In genomic region chr7:28408105-28408973, GRCh38 we compare ENCODE assay signal across 8 cellular contexts. TPM values are rescaled to one million over a fixed set of nuclear protein-coding genes. Genes with fewer than 3 reads are reported as not detected.
A peak's percentile ranks its signal among the peaks of the same experiment; 100 is the strongest.
DNase-seq lines count a peak whose midpoint lies in the region; ATAC-seq, FAIRE-seq and TF ChIP-seq lines count a peak whose summit lies in the region.

No MANE protein-coding gene starts in this region.

- H3K27ac Mint-ChIP-seq in HFFc6, result peak overlapping the region; percentile 71
- H3K27ac Mint-ChIP-seq in stimulated activated effector memory CD8-positive, alpha-beta T cell treated with anti-CD3 and anti-CD28 coated beads, Interleukin-12 subunit alpha, Interleukin-12 subunit beta, amount 100 ng/mL, for 72 hours, result no peak overlapping the region

- H3K4me3 Mint-ChIP-seq in HFFc6, result peak overlapping the region; percentile 42
- peak overlapping the region; percentile 78 for H3K4me3 Mint-ChIP-seq in stimulated activated effector memory CD8-positive, alpha-beta T cell treated with anti-CD3 and anti-CD28 coated beads, Interleukin-12 subunit alpha, Interleukin-12 subunit beta, amount 100 ng/mL, for 72 hours

- H3K27ac ChIP-seq in adrenal gland (peak overlapping the region in 2 of 5 donors; percentile 62 to 66), small intestine (ENCODE audit: low read depth in 1 of 2, low read length in 1 of 2) (peak overlapping the region in 1 of 2 donors; percentile 80)

- H3K27me3 ChIP-seq in adrenal gland, result peaks cover 28% of the 10 kb centered on the region
- H3K27me3 ChIP-seq in small intestine (ENCODE audit: control insufficient read depth in 2 of 2, insufficient read depth in 2 of 2, low read length in 2 of 2), result peaks cover 4 to 13% of the 10 kb centered on the region in 2 donors

- intact Hi-C loops in adrenal gland (cut with DNase I), result no loop called here

- H3K9me3 ChIP-seq in adrenal gland (replicated peaks in 1 of 3), result no peaks in the 10 kb centered on the region
- no peaks in the 10 kb centered on the region for H3K9me3 ChIP-seq in small intestine (ENCODE audit: control insufficient read depth, low read depth)

- no peak for ATAC-seq in stimulated activated effector memory CD8-positive, alpha-beta T cell treated with anti-CD3 and anti-CD28 coated beads, Interleukin-12 subunit alpha, Interleukin-12 subunit beta, amount 100 ng/mL, for 72 hours
- ATAC-seq in HG02763 (IDR thresholded peaks at IDR 0.05; ENCODE audit: unreplicated experiment) (no peak), HG03521 (IDR thresholded peaks at IDR 0.05; ENCODE audit: unreplicated experiment) (no peak)

- H3K4me1 ChIP-seq in adrenal gland (replicated peaks in 1 of 2) (peaks cover 18 to 19% of the 10 kb centered on the region in 2 donors), small intestine (ENCODE audit: control insufficient read depth in 2 of 2, insufficient read depth in 1 of 2, low read depth in 1 of 2, low read length in 1 of 2) (peaks cover 0 to 6% of the 10 kb centered on the region in 2 donors)

- WGBS in adrenal gland, 4 donors, result 51 to 61% (median 54%) methylated on average over 23 to 27 of the region's 27 CpGs
- WGBS in small intestine, 3 donors, result 22 to 33% (median 27%) methylated on average over 27 of the region's 27 CpGs

- H3K4me3 ChIP-seq in adrenal gland, result peak overlapping the region in 1 of 4 donors; percentile 64
- H3K4me3 ChIP-seq in small intestine (ENCODE audit: low read depth in 1 of 2, low read length in 2 of 2), result peak overlapping the region in 1 of 2 donors; percentile 21

- no peak for FAIRE-seq in small intestine (lab: Jason Lieb, UNC)

- H3K36me3 ChIP-seq in adrenal gland (replicated peaks in 1 of 2), result no peaks in the 10 kb centered on the region
- no peaks in the 10 kb centered on the region for H3K36me3 ChIP-seq in small intestine (ENCODE audit: control insufficient read depth in 2 of 2, insufficient read depth in 2 of 2, low read length in 2 of 2)

- TF ChIP-seq POLR2A in adrenal gland (IDR thresholded peaks at IDR 0.05), result no peak

- no peaks in the 10 kb centered on the region for H3K9me3 Mint-ChIP-seq in HFFc6
- no peaks in the 10 kb centered on the region for H3K9me3 Mint-ChIP-seq in stimulated activated effector memory CD8-positive, alpha-beta T cell treated with anti-CD3 and anti-CD28 coated beads, Interleukin-12 subunit alpha, Interleukin-12 subunit beta, amount 100 ng/mL, for 72 hours

- H3K27me3 Mint-ChIP-seq in HFFc6 (ENCODE audit: insufficient read depth), result peaks cover 18% of the 10 kb centered on the region; the same call in 1 of the 2 replicates

- TF ChIP-seq CTCF in HFFc6 (IDR thresholded peaks at IDR 0.05) (no peak), adrenal gland (IDR thresholded peaks at IDR 0.05) (no peak)

- H3K36me3 Mint-ChIP-seq in HFFc6 (ENCODE audit: low read depth), result no peaks in the 10 kb centered on the region
- H3K36me3 Mint-ChIP-seq in stimulated activated effector memory CD8-positive, alpha-beta T cell treated with anti-CD3 and anti-CD28 coated beads, Interleukin-12 subunit alpha, Interleukin-12 subunit beta, amount 100 ng/mL, for 72 hours, result peaks cover 6% of the 10 kb centered on the region

- H3K4me1 Mint-ChIP-seq in HFFc6 (ENCODE audit: low read depth), result peaks cover 37% of the 10 kb centered on the region
- peaks cover 28% of the 10 kb centered on the region for H3K4me1 Mint-ChIP-seq in stimulated activated effector memory CD8-positive, alpha-beta T cell treated with anti-CD3 and anti-CD28 coated beads, Interleukin-12 subunit alpha, Interleukin-12 subunit beta, amount 100 ng/mL, for 72 hours

- DNase-seq in HFFc6 (no peak), adrenal gland (peak in 5 of 7 donors; percentile 18 to 77 (median 27)), islet precursor cell (peak; percentile 88), small intestine (no peak), GOT3 (lab: John Stamatoyannopoulos, UW) (no peak)
- no peak for DNase-seq in stimulated activated effector memory CD8-positive, alpha-beta T cell treated with anti-CD3 and anti-CD28 coated beads, Interleukin-12 subunit alpha, Interleukin-12 subunit beta, amount 100 ng/mL, for 72 hours (ENCODE audit: low spot score in 2 of 2)

RNA-seq across cellular contexts. Expression of gene CREB5, which starts 4.0 kb away (rescaled TPM):
- total RNA-seq in HFFc6 (2021; fragmentation: NEBNext Ultra II Directional; extraction: Animal tissue kit (Norgen Biotek cat#: 25700)), result under 1 TPM; 0.60 to 0.90 (median 0.79) TPM
- total RNA-seq in adrenal gland, result 1 to 10 TPM in 4 of 8 donors, under 1 TPM in 4; 0.69 to 2.7 (median 1.2) TPM
- polyA plus RNA-seq in adrenal gland (1 to 10 TPM; 1.1 to 5.4 (median 1.2) TPM), small intestine (1 to 10 TPM in 1 of 3 donors, under 1 TPM in 1, not detected in 1; 0.27 to 1.8 TPM)

Comparison
In these comparisons a context has a peak if more than half of its experiments do, and no peak if none do; other contexts are left out.
1. DNase-seq: peak in adrenal gland (5 of 7) and islet precursor cell (single experiment); none in HFFc6 (single experiment), stimulated activated effector memory CD8-positive, alpha-beta T cell treated with anti-CD3 and anti-CD28 coated beads, Interleukin-12 subunit alpha, Interleukin-12 subunit beta, amount 100 ng/mL, for 72 hours (0 of 2), small intestine (single experiment) and GOT3 (single experiment).